In genomic region chr16:67029249-67030096, GRCh38 we compare ENCODE assay signal across 8 cellular contexts. TPM values are rescaled to one million over a fixed set of nuclear protein-coding genes. Genes with fewer than 3 reads are reported as not detected.
DNase-seq lines count a peak whose midpoint lies in the region; ATAC-seq, FAIRE-seq and TF ChIP-seq lines count a peak whose summit lies in the region.

No MANE protein-coding gene starts in this region.

- peaks cover 24% of the 10 kb centered on the region for H3K36me3 Mint-ChIP-seq in HFFc6 (ENCODE audit: low read depth)

- WGBS in esophagus, 2 donors: 0 to 1% methylated on average over 97 to 124 of the region's 124 CpGs

- H3K9me3 ChIP-seq in esophagus (ENCODE audit: control insufficient read depth in 2 of 2, insufficient read depth in 1 of 2, low read depth in 1 of 2, low read length in 1 of 2) (no peaks in the 10 kb centered on the region), mucosa of stomach (ENCODE audit: control insufficient read depth, low read length) (no peaks in the 10 kb centered on the region)

- H3K27me3 Mint-ChIP-seq in HFFc6 (ENCODE audit: insufficient read depth): peaks cover 2% of the 10 kb centered on the region

- peak overlapping the region; percentile 91 for H3K9ac ChIP-seq in mucosa of stomach (ENCODE audit: low read length)

- no peaks in the 10 kb centered on the region for H3K36me3 ChIP-seq in esophagus (ENCODE audit: control insufficient read depth in 2 of 2, insufficient read depth in 2 of 2, low read length in 1 of 2)
- H3K36me3 ChIP-seq in mucosa of stomach (ENCODE audit: control insufficient read depth, insufficient read depth, low read length): no peaks in the 10 kb centered on the region

- peaks cover 0 to 2% of the 10 kb centered on the region in 2 donors for H3K4me1 ChIP-seq in esophagus (ENCODE audit: control insufficient read depth in 2 of 2, insufficient read depth in 2 of 2, low read length in 1 of 2)
- peaks cover 22% of the 10 kb centered on the region for H3K4me1 ChIP-seq in mucosa of stomach (ENCODE audit: control insufficient read depth, insufficient read depth, low read length)

- H3K27me3 ChIP-seq in esophagus (ENCODE audit: control insufficient read depth in 1 of 2, insufficient read depth in 2 of 2, low read length in 2 of 2): no peaks in the 10 kb centered on the region
- H3K27me3 ChIP-seq in mucosa of stomach (ENCODE audit: control insufficient read depth, insufficient read depth, low read length): no peaks in the 10 kb centered on the region

- peak overlapping the region; percentile 95 for H3K4me3 Mint-ChIP-seq in HFFc6

- peak overlapping the region; percentile 88 to 99 for H3K27ac ChIP-seq in esophagus (ENCODE audit: low read depth in 2 of 2, low read length in 1 of 2)

- H3K9me3 Mint-ChIP-seq in HFFc6: no peaks in the 10 kb centered on the region

- peak; percentile 16 for ATAC-seq in GM18499 (IDR thresholded peaks at IDR 0.05; ENCODE audit: insufficient read depth, unreplicated experiment)

- peaks cover 36% of the 10 kb centered on the region for H3K4me1 Mint-ChIP-seq in HFFc6 (ENCODE audit: low read depth)

- DNase-seq in HFFc6 (peak; percentile 41), NCI-H69 (lab: John Stamatoyannopoulos, UW) (peak; percentile 53), activated T-cell treated with anti-CD3 and anti-CD28 coated beads for 4 hours (peak; percentile 43), HTR-8/SVneo (ENCODE audit: insufficient read length, low spot score) (no peak)
- peak; percentile 33 for DNase-seq in stimulated activated CD8-positive, alpha-beta memory T cell treated with anti-CD3 and anti-CD28 coated beads, Interleukin-7, amount 100 ng/mL, for 24 hours (ENCODE audit: low read depth)

- H3K27ac Mint-ChIP-seq in HFFc6: peak overlapping the region; percentile 88

- FAIRE-seq in HTR-8/SVneo (lab: Jason Lieb, UNC): no peak

- TF ChIP-seq CTCF in HFFc6 (IDR thresholded peaks at IDR 0.05): no peak

- H3K4me3 ChIP-seq in esophagus (ENCODE audit: low read depth in 1 of 2, low read length in 2 of 2) (peak overlapping the region; percentile 81 to 98), mucosa of stomach (ENCODE audit: low read length) (peak overlapping the region; percentile 60)

RNA-seq across cellular contexts. Expression of gene CBFB, which starts 0.5 kb away (rescaled TPM):
- total RNA-seq in HFFc6 (2021; fragmentation: NEBNext Ultra II Directional; extraction: Animal tissue kit (Norgen Biotek cat#: 25700)): 10 to 100 TPM; 55.2 to 84.4 (median 69.5) TPM
- 10 to 100 TPM; 15.3 to 17.0 TPM for polyA plus RNA-seq in esophagus

RNA-seq across cellular contexts. Expression of gene CES4A, which starts 41.1 kb away (rescaled TPM):
- total RNA-seq in HFFc6 (2021; fragmentation: NEBNext Ultra II Directional; extraction: Animal tissue kit (Norgen Biotek cat#: 25700)): 1 to 10 TPM; 1.7 to 3.5 (median 2.3) TPM
- polyA plus RNA-seq in esophagus: 10 to 100 TPM; 10.1 to 17.5 TPM
